ENCODE assay signal across 8 cellular contexts in the genomic region with DNA sequence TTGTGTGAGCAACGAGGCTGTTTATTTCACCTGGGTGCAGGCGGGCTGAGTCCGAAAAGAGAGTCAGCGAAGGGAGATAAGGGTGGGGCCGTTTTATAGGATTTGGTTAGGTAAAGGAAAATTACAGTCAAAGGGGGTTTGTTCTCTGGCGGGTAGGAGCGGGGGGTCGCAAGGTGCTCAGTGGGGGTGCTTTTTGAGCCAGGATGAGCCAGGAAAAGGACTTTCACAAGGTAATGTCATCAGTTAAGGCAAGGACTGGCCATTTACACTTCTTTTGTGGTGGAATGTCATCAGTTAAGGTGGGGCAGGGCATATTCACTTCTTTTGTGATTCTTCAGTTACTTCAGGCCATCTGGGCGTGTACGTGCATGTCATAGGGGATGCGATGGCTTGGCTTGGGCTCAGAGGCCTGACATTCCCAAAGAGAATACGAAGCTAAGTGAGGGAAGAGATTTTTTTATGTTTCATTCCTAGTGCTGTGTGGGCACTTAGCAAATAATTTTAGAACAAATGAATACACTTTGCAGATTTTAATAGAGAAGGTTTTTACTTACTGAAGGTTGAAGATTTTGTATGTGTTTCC.
A peak's percentile ranks its signal among the peaks of the same experiment; 100 is the strongest.
DNase-seq lines count a peak whose midpoint lies in the region; FAIRE-seq and TF ChIP-seq lines count a peak whose summit lies in the region.
"Not testable (repeated sequence)": the region's sequence is repeated elsewhere in the genome, so short reads cannot be mapped to it uniquely, and the experiment has no call there.

No MANE protein-coding gene starts in this region.

- H3K79me2 ChIP-seq in H1 (ENCODE audit: control insufficient read depth in 1 of 2, insufficient read depth in 2 of 2, low read length in 2 of 2): peaks cover 0 to 56% of the 10 kb centered on the region in 2 experiments; a peak in 2 of 4 replicates
- H3K79me2 ChIP-seq in neural progenitor cell (ENCODE audit: low read depth): peaks cover 21% of the 10 kb centered on the region

- not testable (repeated sequence) for H4K5ac ChIP-seq in H1 (ENCODE audit: insufficient read length, low read depth, low read length)

- peak; percentile 70 for DNase-seq in ELF-1 (ENCODE audit: low read depth, low spot score)
- peak; percentile 53 to 57 for DNase-seq in HAP-1 (ENCODE audit: low spot score in 2 of 2)
- DNase-seq in NT2/D1 (ENCODE audit: low read depth, low spot score); epithelial cell of prostate (ENCODE audit: low read depth, low spot score); iPS DF 6.9 (ENCODE audit: low read depth, low spot score); neural progenitor cell (ENCODE audit: low spot score): not testable (repeated sequence)
- peak in 1 of 2 experiments; percentile 71 for DNase-seq in H1 (ENCODE audit: low read depth in 1 of 2, low spot score in 2 of 2)

- H3K4me1 Mint-ChIP-seq in neural progenitor cell: not testable (repeated sequence)

- H3K4me3 Mint-ChIP-seq in neural progenitor cell: not testable (repeated sequence)

- not testable (repeated sequence) for TF ChIP-seq EP300 in H1 (IDR thresholded peaks at IDR 0.05; ENCODE audit: borderline replicate concordance in 1 of 2, low read depth in 2 of 2, low read length in 2 of 2)

- H2AFZ ChIP-seq in H1 (ENCODE audit: low read length): not testable (repeated sequence)
- H2AFZ ChIP-seq in neural progenitor cell (replicated peaks): peak overlapping the region; percentile 87

- H3K23me2 ChIP-seq in H1 (ENCODE audit: low read depth, low read length): not testable (repeated sequence)

- TF ChIP-seq POLR2A in H1 (IDR thresholded peaks at IDR 0.05; ENCODE audit: control extremely low read depth in 1 of 2, low read depth in 2 of 2, low read length in 2 of 2): not testable (repeated sequence)

- H2BK5ac ChIP-seq in H1 (ENCODE audit: low read depth, low read length): peak overlapping the region; percentile 73; the same call in 1 of the 2 replicates

- H2BK12ac ChIP-seq in H1 (ENCODE audit: low read depth, low read length): not testable (repeated sequence)

- not testable (repeated sequence) for H3K56ac ChIP-seq in H1 (replicated peaks; ENCODE audit: insufficient read length, low read depth, low read length)

- H3K14ac ChIP-seq in H1 (ENCODE audit: insufficient read length): not testable (repeated sequence)

- peak overlapping the region; percentile 5; the same call in 1 of the 2 replicates for H3K27ac ChIP-seq in H1 (ENCODE audit: low read depth, low read length)
- peak overlapping the region; percentile 42 for H3K27ac ChIP-seq in epithelial cell of prostate
- not testable (repeated sequence) for H3K27ac ChIP-seq in iPS DF 6.9 (ENCODE audit: low read length); iPS-20b (ENCODE audit: low read length); neural progenitor cell

- WGBS in H1 (ENCODE audit: extremely low coverage in 1 of 2, insufficient coverage in 1 of 2, insufficient read length in 1 of 2, insufficient replicate concordance in 2 of 2, low coverage in 1 of 2, low lambda C conversion rate in 2 of 2, missing lambda C conversion rate in 1 of 2), 2 experiments: 3% methylated on average over 12 of the region's 12 CpGs; no CpG with 5 or more reads in 1 of the 2 experiments
- WGBS in iPS DF 6.9 (ENCODE audit: insufficient coverage, insufficient read length): no CpG with 5 or more reads among the region's 12 CpGs

- H3K27me3 Mint-ChIP-seq in neural progenitor cell (ENCODE audit: insufficient read depth, low read depth): peaks cover 12% of the 10 kb centered on the region

- H3K18ac ChIP-seq in H1 (ENCODE audit: extremely low read depth, low read length): not testable (repeated sequence)

- not testable (repeated sequence) for H3K36me3 ChIP-seq in HAP-1 (replicated peaks); NT2/D1 (ENCODE audit: insufficient read depth, insufficient read length, low read length); iPS DF 6.9 (ENCODE audit: control insufficient read depth, insufficient read depth, low read length); neural progenitor cell
- H3K36me3 ChIP-seq in H1 (ENCODE audit: control insufficient read depth in 2 of 4, insufficient read depth in 4 of 4, low read length in 3 of 4) (peaks cover 0 to 27% (median 12%) of the 10 kb centered on the region in 4 experiments; a peak in 4 of 8 replicates), iPS-20b (ENCODE audit: insufficient read depth, low read depth, low read length) (peaks cover 20% of the 10 kb centered on the region)

- H3K27me3 ChIP-seq in HAP-1 (ENCODE audit: low read depth); NT2/D1 (ENCODE audit: insufficient read depth, insufficient read length); H1 (replicated peaks in 1 of 4; ENCODE audit: control insufficient read depth in 3 of 4, extremely low read depth in 1 of 4, insufficient read depth in 3 of 4, low read length in 3 of 4); iPS DF 6.9 (ENCODE audit: control insufficient read depth, insufficient read depth, low read length); iPS-20b (ENCODE audit: insufficient read depth, low read length): not testable (repeated sequence)
- H3K27me3 ChIP-seq in neural progenitor cell: peaks cover 15% of the 10 kb centered on the region

- H3K4me3 ChIP-seq in HAP-1: not testable (repeated sequence)
- H3K4me3 ChIP-seq in NT2/D1 (ENCODE audit: insufficient read length, low read depth): peak overlapping the region; percentile 4
- peak overlapping the region in 2 of 4 experiments; percentile 31 to 45; a peak in 4 of 8 replicates for H3K4me3 ChIP-seq in H1 (ENCODE audit: extremely low read depth in 1 of 4, insufficient read depth in 2 of 4, low read depth in 3 of 4, low read length in 4 of 4)
- peak overlapping the region; percentile 22; the same call in 1 of the 2 replicates for H3K4me3 ChIP-seq in iPS DF 6.9 (ENCODE audit: low read length)
- peak overlapping the region; percentile 55 for H3K4me3 ChIP-seq in iPS-20b (ENCODE audit: low read length)
- peak overlapping the region; percentile 0 for H3K4me3 ChIP-seq in neural progenitor cell

- POLR2A ChIA-PET in H1 (lab: Charles Lee; ENCODE audit: partially characterized antibody): interaction anchor here (0.6 to 3.3 kb wide), 20 partner anchors 9 to 778 kb away, joined by 3 to 87 read pairs (median 4); no protein-coding TSS in a partner anchor

- not testable (repeated sequence) for TF ChIP-seq CTCF in H1 (IDR thresholded peaks at IDR 0.05; ENCODE audit: control extremely low read depth in 1 of 3, insufficient read depth in 1 of 3, low read depth in 1 of 3, low read length in 3 of 3); neural progenitor cell (IDR thresholded peaks at IDR 0.05)

- not testable (repeated sequence) for H2BK15ac ChIP-seq in H1 (ENCODE audit: low read length)

- not testable (repeated sequence) for FAIRE-seq in H1 (lab: Jason Lieb, UNC)

- H2BK120ac ChIP-seq in H1 (replicated peaks; ENCODE audit: low read depth, low read length): not testable (repeated sequence)

- H3K79me1 ChIP-seq in H1 (ENCODE audit: low read depth, low read length): not testable (repeated sequence)

- H3K23ac ChIP-seq in H1 (ENCODE audit: insufficient read length): not testable (repeated sequence)

- not testable (repeated sequence) for H4K91ac ChIP-seq in H1 (replicated peaks; ENCODE audit: insufficient read length, low read length)

- in situ Hi-C loops in HAP-1 (cut with MboI; ENCODE audit: low sequenced_read_pairs): not testable (repeated sequence)

- CTCF ChIA-PET in H1 (lab: Charles Lee; ENCODE audit: partially characterized antibody): not testable (repeated sequence)

- not testable (repeated sequence) for H2BK20ac ChIP-seq in H1 (ENCODE audit: low read length)

- H2AK5ac ChIP-seq in H1 (ENCODE audit: low read depth, low read length): not testable (repeated sequence)

- H3K4me2 ChIP-seq in H1 (ENCODE audit: insufficient read depth in 1 of 2, low read depth in 2 of 2, low read length in 2 of 2): peak overlapping the region; percentile 32 to 95; a peak in 2 of 4 replicates
- H3K4me2 ChIP-seq in neural progenitor cell: peak overlapping the region; percentile 73

- not testable (repeated sequence) for H4K8ac ChIP-seq in H1 (ENCODE audit: extremely low read depth, insufficient read depth, low read length)

- not testable (repeated sequence) for TF ChIP-seq RAD21 in H1 (IDR thresholded peaks at IDR 0.05 in 1 of 2, conservative IDR thresholded peaks at IDR 0.05 in 1 of 2; ENCODE audit: low read depth in 2 of 2, low read length in 2 of 2)

- H3K9ac ChIP-seq in NT2/D1 (ENCODE audit: insufficient read length, low read depth) (peak overlapping the region; percentile 65), H1 (replicated peaks in 1 of 4; ENCODE audit: extremely low read depth in 1 of 4, low read depth in 3 of 4, low read length in 3 of 4) (peak overlapping the region in 1 of 4 experiments; percentile 29; a peak in 1 of 7 replicates), iPS-20b (ENCODE audit: low read depth, low read length) (peak overlapping the region; percentile 75)
- not testable (repeated sequence) for H3K9ac ChIP-seq in neural progenitor cell

- H3K9me3 ChIP-seq in HAP-1; H1 (ENCODE audit: insufficient read depth in 2 of 2, low read depth in 1 of 2, low read length in 1 of 2); iPS DF 6.9 (ENCODE audit: control insufficient read depth, insufficient read depth, low read length); iPS-20b (ENCODE audit: insufficient read depth, low read depth, low read length); neural progenitor cell (ENCODE audit: low read depth): not testable (repeated sequence)
- H3K9me3 ChIP-seq in NT2/D1 (ENCODE audit: insufficient read depth, low read length): peaks cover 26% of the 10 kb centered on the region; the same call in 1 of the 2 replicates

- H3K27ac Mint-ChIP-seq in neural progenitor cell: not testable (repeated sequence)

- not testable (repeated sequence) for H3K4ac ChIP-seq in H1 (replicated peaks; ENCODE audit: insufficient read length, low read depth, low read length)

- peaks cover 29% of the 10 kb centered on the region for H3K4me1 ChIP-seq in HAP-1
- peaks cover 11% of the 10 kb centered on the region for H3K4me1 ChIP-seq in NT2/D1 (ENCODE audit: insufficient read depth, insufficient read length)
- H3K4me1 ChIP-seq in H1 (replicated peaks in 1 of 4; ENCODE audit: control insufficient read depth in 3 of 4, insufficient read depth in 4 of 4, low read length in 3 of 4): peaks cover 9 to 26% (median 23%) of the 10 kb centered on the region in 4 experiments
- not testable (repeated sequence) for H3K4me1 ChIP-seq in iPS DF 6.9 (ENCODE audit: control insufficient read depth, insufficient read depth, low read length)
- H3K4me1 ChIP-seq in iPS-20b (ENCODE audit: insufficient read depth, low read length): peaks cover 34% of the 10 kb centered on the region
- H3K4me1 ChIP-seq in neural progenitor cell: peaks cover 35% of the 10 kb centered on the region

- peaks cover 24% of the 10 kb centered on the region for H3F3A ChIP-seq in neural progenitor cell (ENCODE audit: low read depth)

- H3K9me3 Mint-ChIP-seq in neural progenitor cell: peaks cover 19% of the 10 kb centered on the region

- H4K20me1 ChIP-seq in H1 (replicated peaks in 1 of 2; ENCODE audit: control insufficient read depth in 1 of 2, insufficient read depth in 2 of 2, low read length in 2 of 2); neural progenitor cell (ENCODE audit: low read depth): not testable (repeated sequence)

- H3K36me3 Mint-ChIP-seq in neural progenitor cell: not testable (repeated sequence)
